9 cellular contexts compared by ENCODE assay signal in genomic region chr13:44523176-44524017, GRCh38. TPM values are rescaled to one million over a fixed set of nuclear protein-coding genes. Genes with fewer than 3 reads are reported as not detected.
DNase-seq lines count a peak whose midpoint lies in the region; ATAC-seq and TF ChIP-seq lines count a peak whose summit lies in the region.
"Had no signal": no experiment of that assay in that cellular context is flagged by ENCODE, and none has a peak within 500 bp of the region (broad histone marks: within the 10 kb centered on the region; RNA-seq: fewer than 3 reads in every experiment).

No MANE protein-coding gene starts in this region.

- peaks cover 21% of the 10 kb centered on the region for H3K4me1 ChIP-seq in GM23248 (ENCODE audit: insufficient read depth)
- peaks cover 28% of the 10 kb centered on the region for H3K4me1 ChIP-seq in adipocyte (ENCODE audit: control insufficient read depth, insufficient read depth, low read length)

- peak overlapping the region; percentile 24 for H3K4me2 ChIP-seq in GM23248 (ENCODE audit: unreplicated experiment)

- peak overlapping the region; percentile 33 for H3K9ac ChIP-seq in GM23248
- H3K9ac ChIP-seq in adipocyte (ENCODE audit: low read length) = no peak overlapping the region

- no peak overlapping the region for H2AFZ ChIP-seq in GM23248

- WGBS in GM23248 (ENCODE audit: low coverage in 1 of 2, low lambda C conversion rate in 2 of 2, missing lambda C conversion rate in 2 of 2), 2 experiments = 74 to 76% methylated on average over 4 of the region's 4 CpGs

- H3K4me3 ChIP-seq in GM23248 (no peak overlapping the region), adipocyte (ENCODE audit: low read length) (peak overlapping the region; percentile 14), kidney epithelial cell (ENCODE audit: low read depth, low read length) (no peak overlapping the region)

- no peaks in the 10 kb centered on the region for H3K9me2 ChIP-seq in GM23248 (ENCODE audit: insufficient read depth)

- H3K79me2 ChIP-seq in GM23248 (ENCODE audit: insufficient read depth) = peaks cover 59% of the 10 kb centered on the region

- H3F3A ChIP-seq in GM23248 (ENCODE audit: insufficient read depth) = peaks cover 27% of the 10 kb centered on the region

- intact Hi-C loops in posterior vena cava (cut with DNase I) = no loop called here

- H4K20me1 ChIP-seq in GM23248 (ENCODE audit: insufficient read depth) = no peaks in the 10 kb centered on the region

- H3K9me3 ChIP-seq in GM23248 (ENCODE audit: low read depth) (no peaks in the 10 kb centered on the region), adipocyte (ENCODE audit: control insufficient read depth, low read length) (no peaks in the 10 kb centered on the region)

- peak overlapping the region; percentile 58 for H3K27ac ChIP-seq in GM23248

- H3K36me3 ChIP-seq in GM23248 (ENCODE audit: low read depth) (no peaks in the 10 kb centered on the region), adipocyte (ENCODE audit: control insufficient read depth, insufficient read depth, low read length, severe bottlenecking) (peaks cover 8% of the 10 kb centered on the region), kidney epithelial cell (ENCODE audit: control insufficient read depth, insufficient read depth, low read length) (no peaks in the 10 kb centered on the region)

- no peak for ATAC-seq in HG03439 (IDR thresholded peaks at IDR 0.05; ENCODE audit: unreplicated experiment)
- no peak for ATAC-seq in GM19395 (IDR thresholded peaks at IDR 0.05; ENCODE audit: unreplicated experiment)
- no peak for ATAC-seq in GM21390 (IDR thresholded peaks at IDR 0.05; ENCODE audit: unreplicated experiment)

- in situ Hi-C loops in GM23248 (cut with MboI) = no loop called here

- DNase-seq in AG08395 (ENCODE audit: low spot score) (peak; percentile 22), GM23248 (peak; percentile 67), adipocyte (ENCODE audit: low read depth) (peak; percentile 71), kidney epithelial cell (ENCODE audit: low read depth) (peak; percentile 79), posterior vena cava (ENCODE audit: low spot score) (no peak)
- DNase-seq: activated CD8-positive, alpha-beta memory T cell treated with anti-CD3 and anti-CD28 coated beads for 24 hours had no signal

- no peaks in the 10 kb centered on the region for H3K27me3 ChIP-seq in GM23248 (replicated peaks; ENCODE audit: insufficient read depth)
- no peaks in the 10 kb centered on the region for H3K27me3 ChIP-seq in adipocyte (replicated peaks; ENCODE audit: control insufficient read depth, insufficient read depth, low read length)
- no peaks in the 10 kb centered on the region for H3K27me3 ChIP-seq in kidney epithelial cell (ENCODE audit: control insufficient read depth, insufficient read depth, low read length)

- TF ChIP-seq CTCF in kidney epithelial cell (IDR thresholded peaks at IDR 0.05; ENCODE audit: insufficient read depth, low read length, poor library complexity, severe bottlenecking) = no peak

RNA-seq across cellular contexts. Expression of gene TSC22D1, which starts 52.7 kb away (rescaled TPM):
- 59.2 and 60.6 TPM in 2 replicates for total RNA-seq in GM23248 (2014; rRNA removed; shearing (Covaris generic))
- 30.5 and 31.3 TPM in 2 replicates for polyA plus RNA-seq in GM23248 (2016; fragmentation: Nextera tagmentation; extraction: Ambion mirVana)
- total RNA-seq in kidney epithelial cell = 65.1 and 70.0 TPM in 2 replicates
- 100 to 1,000 TPM; 182 to 197 TPM for total RNA-seq in posterior vena cava
